22 cellular contexts compared by ENCODE assay signal in the genomic region with DNA sequence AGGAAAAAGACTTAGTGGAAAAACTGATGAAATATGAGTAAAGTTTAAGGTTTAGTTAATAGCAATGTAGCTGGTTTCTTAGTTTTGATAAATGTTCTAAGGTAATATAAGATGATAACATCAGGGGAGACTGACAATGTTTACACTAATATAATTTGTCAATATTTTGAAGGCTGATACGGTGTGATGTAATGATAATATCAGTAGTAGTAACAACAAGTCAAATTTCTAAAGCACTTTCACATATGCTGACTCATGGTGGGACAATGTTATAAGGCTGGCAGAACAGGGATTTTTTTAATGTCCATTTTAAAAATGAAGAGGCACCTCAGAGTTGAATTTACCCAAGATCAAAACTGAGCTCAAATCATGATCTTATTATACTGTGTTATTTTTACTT. TPM values are rescaled to one million over a fixed set of nuclear protein-coding genes. Genes with fewer than 3 reads are reported as not detected.
DNase-seq lines count a peak whose midpoint lies in the region; ATAC-seq and TF ChIP-seq lines count a peak whose summit lies in the region.
"Had no signal": no experiment of that assay in that cellular context is flagged by ENCODE, and none has a peak within 500 bp of the region (broad histone marks: within the 10 kb centered on the region; RNA-seq: fewer than 3 reads in every experiment).

No MANE protein-coding gene starts in this region.

- no peak for TF ChIP-seq CTCF in SK-N-SH (IDR thresholded peaks at IDR 0.05)
- no peak for TF ChIP-seq CTCF in choroid plexus epithelial cell (conservative IDR thresholded peaks at IDR 0.05; ENCODE audit: low read depth, low read length)
- TF ChIP-seq CTCF in thyroid gland (IDR thresholded peaks at IDR 0.05), result no peak
- TF ChIP-seq CTCF in tibial artery (IDR thresholded peaks at IDR 0.05), result no peak

- H3K4me1 ChIP-seq in SK-N-SH (ENCODE audit: control insufficient read depth in 1 of 2, insufficient read depth in 2 of 2, low read depth in 1 of 2, low read length in 1 of 2) (peaks cover 0 to 10% of the 10 kb centered on the region in 2 experiments; a peak in 2 of 4 replicates), thyroid gland (peaks cover 12 to 36% of the 10 kb centered on the region in 2 donors), tibial artery (peaks cover 0 to 46% (median 30%) of the 10 kb centered on the region in 4 donors)

- peak overlapping the region; percentile 96 for H3K4me2 ChIP-seq in SK-N-SH

- peak overlapping the region in 1 of 2 experiments; percentile 86; a peak in 1 of 4 replicates for H3K4me3 ChIP-seq in SK-N-SH (ENCODE audit: low read depth in 2 of 2, low read length in 1 of 2)
- H3K4me3 ChIP-seq in choroid plexus epithelial cell (ENCODE audit: low read depth, low read length), result no peak overlapping the region
- no peak overlapping the region for H3K4me3 ChIP-seq in thyroid gland (replicated peaks in 1 of 3)
- no peak overlapping the region for H3K4me3 ChIP-seq in tibial artery
- H3K4me3 ChIP-seq: ovary had no signal

- WGBS in SK-N-SH (ENCODE audit: low lambda C conversion rate), result 7% methylated on average over 1 of the region's 1 CpG
- WGBS in thyroid gland, 2 donors, result 72 to 80% methylated on average over 1 of the region's 1 CpG

- no peaks in the 10 kb centered on the region for H3K9me2 ChIP-seq in SK-N-SH

- peak overlapping the region; percentile 89; the same call in 1 of the 2 replicates for H2AFZ ChIP-seq in SK-N-SH (ENCODE audit: low read depth)

- peak overlapping the region; percentile 81 to 86; a peak in 3 of 4 replicates for H3K27ac ChIP-seq in SK-N-SH (ENCODE audit: low read depth in 2 of 2, low read length in 1 of 2)
- H3K27ac ChIP-seq in thyroid gland, result peak overlapping the region; percentile 29 to 79 (median 37)
- H3K27ac ChIP-seq in tibial artery, result no peak overlapping the region
- H3K27ac ChIP-seq: 22Rv1, ovary had no signal

- H3K79me2 ChIP-seq in SK-N-SH (ENCODE audit: insufficient read depth), result peaks cover 25% of the 10 kb centered on the region; the same call in 1 of the 2 replicates

- no peaks in the 10 kb centered on the region for H3K36me3 ChIP-seq in SK-N-SH (replicated peaks in 1 of 2; ENCODE audit: control insufficient read depth in 1 of 2, insufficient read depth in 2 of 2, low read length in 1 of 2)
- no peaks in the 10 kb centered on the region for H3K36me3 ChIP-seq in thyroid gland
- no peaks in the 10 kb centered on the region for H3K36me3 ChIP-seq in tibial artery
- H3K36me3 ChIP-seq: heart left ventricle, ovary had no signal

- peaks cover 37% of the 10 kb centered on the region for H3F3A ChIP-seq in SK-N-SH (replicated peaks; ENCODE audit: insufficient read depth)

- TF ChIP-seq EP300 in SK-N-SH (IDR thresholded peaks at IDR 0.05; ENCODE audit: borderline replicate concordance in 1 of 2, low read depth in 1 of 2, low read length in 1 of 2), result no peak

- H3K9me3 ChIP-seq in SK-N-SH (no peaks in the 10 kb centered on the region), thyroid gland (no peaks in the 10 kb centered on the region), tibial artery (no peaks in the 10 kb centered on the region)
- H3K9me3 ChIP-seq: heart left ventricle, ovary had no signal

- TF ChIP-seq POLR2A in thyroid gland (IDR thresholded peaks at IDR 0.05), result no peak

- intact Hi-C loops in thyroid gland (cut with DNase I), result no loop called here
- intact Hi-C loops in tibial artery (cut with DNase I; ENCODE audit: low total_unique reads), result no loop called here

- H3K9ac ChIP-seq in SK-N-SH, result peak overlapping the region; percentile 79; the same call in 1 of the 2 replicates

- H3K27me3 ChIP-seq in SK-N-SH (ENCODE audit: insufficient read depth) (no peaks in the 10 kb centered on the region), thyroid gland (no peaks in the 10 kb centered on the region), tibial artery (peaks cover 0 to 24% of the 10 kb centered on the region in 2 donors)
- H3K27me3 ChIP-seq: ovary had no signal

- H4K20me1 ChIP-seq in SK-N-SH (ENCODE audit: insufficient read depth), result no peaks in the 10 kb centered on the region

- ATAC-seq in SK-N-SH treated with all-trans-retinoic acid at 6 μM for 48 hours, result no peak
- ATAC-seq: HCT116; heart left ventricle; stimulated activated memory B cell treated with anti-CD40 and anti-IgM and Interleukin-4, amounts not matched to agents 10 μg/mL and 1 μg/mL and 100 μg/mL, for 72 hours had no signal

- POLR2A ChIA-PET in SK-N-SH (lab: Yijun Ruan, JAX), result no interaction called here

- CTCF ChIA-PET in SK-N-SH (lab: Yijun Ruan, JAX), result interaction anchor here (1.1 kb wide), 1 partner anchor 8 kb away, joined by 3 read pairs; no protein-coding TSS in a partner anchor

- TF ChIP-seq RAD21 in SK-N-SH (IDR thresholded peaks at IDR 0.05; ENCODE audit: low read length), result no peak

- no peak for DNase-seq in SK-N-SH
- DNase-seq in choroid plexus epithelial cell (ENCODE audit: low read depth), result peak; percentile 47
- peak; percentile 61 to 80 for DNase-seq in lung microvascular endothelial cell (ENCODE audit: low read depth in 2 of 2)
- no peak for DNase-seq in thyroid gland
- DNase-seq in stimulated activated CD4-positive, alpha-beta T cell treated with anti-CD3 and anti-CD28 coated beads, Interleukin-1b, Interleukin-23, amount 100 ng/mL, for 48 hours, result no peak
- DNase-seq in AG20443 (ENCODE audit: low spot score), result no peak
- no peak for DNase-seq in tibial artery
- DNase-seq: activated CD4-positive, alpha-beta T cell treated with anti-CD3 and anti-CD28 coated beads, Interleukin-2, amount 50 U/mL, for 4 hours; activated T-cell treated with anti-CD3 and anti-CD28 coated beads, Interleukin-2, amount 50 U/mL, for 48 hours; DMS153; heart left ventricle; kidney; MV-4-11; NCI-H2081; NCI-H524 treated with DMSO at 0.1 percent for 48 hours; ovary had no signal

TF ChIP-seq in SK-N-SH, 30 proteins besides CTCF, POLR2A, EP300 and RAD21:
- TF ChIP-seq, protein P1, sequence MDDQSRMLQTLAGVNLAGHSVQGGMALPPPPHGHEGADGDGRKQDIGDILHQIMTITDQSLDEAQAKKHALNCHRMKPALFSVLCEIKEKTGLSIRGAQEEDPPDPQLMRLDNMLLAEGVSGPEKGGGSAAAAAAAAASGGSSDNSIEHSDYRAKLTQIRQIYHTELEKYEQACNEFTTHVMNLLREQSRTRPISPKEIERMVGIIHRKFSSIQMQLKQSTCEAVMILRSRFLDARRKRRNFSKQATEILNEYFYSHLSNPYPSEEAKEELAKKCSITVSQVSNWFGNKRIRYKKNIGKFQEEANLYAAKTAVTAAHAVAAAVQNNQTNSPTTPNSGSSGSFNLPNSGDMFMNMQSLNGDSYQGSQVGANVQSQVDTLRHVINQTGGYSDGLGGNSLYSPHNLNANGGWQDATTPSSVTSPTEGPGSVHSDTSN (IDR thresholded peaks at IDR 0.05), result 0 out of 2 replicates have a peak, but pooled peaks have one; percentile 19
- TF ChIP-seq ELF1 (IDR thresholded peaks at IDR 0.05), result no peak

TF ChIP-seq in SK-N-SH treated with all-trans-retinoic acid at 6 μM for 48 hours, 23 proteins besides CTCF, POLR2A, EP300 and RAD21:
- no peak for TF ChIP-seq ZC3H10 (CRISPR knock-in tag; IDR thresholded peaks at IDR 0.05)

RNA-seq across cellular contexts. Expression of a gene that starts 2.5 kb away (rescaled TPM):
- 10.8 and 14.1 TPM in 2 replicates for polyA plus RNA-seq in SK-N-SH (2012; rRNA removed)
- 5.9 and 7.3 TPM in 2 replicates for polyA plus RNA-seq in SK-N-SH (2012; cell fraction: cytosol; rRNA removed)
- 23.0 and 43.1 TPM in 2 replicates for polyA plus RNA-seq in SK-N-SH (2012; cell fraction: nucleus; rRNA removed)
- total RNA-seq in lung microvascular endothelial cell (86.5 and 139 TPM in 2 replicates), thyroid gland (10 to 100 TPM in 3 of 4 donors, 1 to 10 TPM in 1; 9.3 to 38.9 (median 23.5) TPM)
- total RNA-seq: OCI-LY7 had no signal
- polyA plus RNA-seq: CD14-positive monocyte had no signal

Comparison
In these comparisons a context has a peak if more than half of its experiments do, and no peak if none do; other contexts are left out.
1. DNase-seq: peak in choroid plexus epithelial cell (single experiment) and lung microvascular endothelial cell (2 of 2); none in SK-N-SH (single experiment), thyroid gland (0 of 2), stimulated activated CD4-positive, alpha-beta T cell treated with anti-CD3 and anti-CD28 coated beads, Interleukin-1b, Interleukin-23, amount 100 ng/mL, for 48 hours (single experiment), AG20443 (single experiment) and tibial artery (0 of 2).
2. H3K27ac ChIP-seq: peak in SK-N-SH (2 of 2) and thyroid gland (3 of 3); none in tibial artery (0 of 2).